In genomic region chr2:112881217-112882000, GRCh38 we compare ENCODE assay signal across 9 cellular contexts. TPM values are rescaled to one million over a fixed set of nuclear protein-coding genes. Genes with fewer than 3 reads are reported as not detected.
DNase-seq lines count a peak whose midpoint lies in the region; ATAC-seq, FAIRE-seq and TF ChIP-seq lines count a peak whose summit lies in the region.
"Had no signal": no experiment of that assay in that cellular context is flagged by ENCODE, and none has a peak within 500 bp of the region (broad histone marks: within the 10 kb centered on the region; RNA-seq: fewer than 3 reads in every experiment).

No MANE protein-coding gene starts in this region.

- peaks cover 41% of the 10 kb centered on the region for H3K4me1 ChIP-seq in astrocyte (ENCODE audit: insufficient read depth, low read length)

- H3K79me2 ChIP-seq in astrocyte (ENCODE audit: insufficient read depth, low read length), result no peaks in the 10 kb centered on the region

- peak overlapping the region; percentile 5 for H3K4me2 ChIP-seq in astrocyte (ENCODE audit: low read length)

- no peak overlapping the region for H3K4me3 ChIP-seq in astrocyte (ENCODE audit: insufficient read depth, low read depth, low read length)

- H3K36me3 Mint-ChIP-seq in astrocyte (ENCODE audit: low read depth, unreplicated experiment), result no peaks in the 10 kb centered on the region

- peaks cover 14% of the 10 kb centered on the region for H3K4me1 Mint-ChIP-seq in astrocyte (ENCODE audit: low read depth, unreplicated experiment)

- H3K36me3 ChIP-seq in astrocyte (ENCODE audit: insufficient read depth, low read length), result no peaks in the 10 kb centered on the region

- peak overlapping the region; percentile 11 for H2AFZ ChIP-seq in astrocyte (ENCODE audit: low read depth, low read length)

- peaks cover 4% of the 10 kb centered on the region for H3K27me3 Mint-ChIP-seq in astrocyte (ENCODE audit: low read depth, unreplicated experiment)

- peak; percentile 78 for FAIRE-seq in astrocyte (lab: Jason Lieb, UNC)

- H3K9ac ChIP-seq in astrocyte (ENCODE audit: low read length), result peak overlapping the region; percentile 53

- TF ChIP-seq CTCF in astrocyte (IDR thresholded peaks at IDR 0.05; ENCODE audit: insufficient read depth, low read depth, low read length), result no peak

- no peaks in the 10 kb centered on the region for H3K27me3 ChIP-seq in astrocyte (ENCODE audit: insufficient read depth, low read length)

- ATAC-seq in activated CD4-positive, CD25-positive, alpha-beta regulatory T cell treated with anti-CD3 and anti-CD28 coated beads, Interleukin-2, amount 50 U/mL, for 24 hours, result peak; percentile 72 to 76
- peak; percentile 61 for ATAC-seq in GM21619 (IDR thresholded peaks at IDR 0.05; ENCODE audit: unreplicated experiment)

- no peak for DNase-seq in activated CD4-positive, CD25-positive, alpha-beta regulatory T cell treated with anti-CD3 and anti-CD28 coated beads, Interleukin-2, amount 50 U/mL, for 72 hours
- DNase-seq in LHCN-M2 (ENCODE audit: low read depth) (peak; percentile 88), astrocyte (ENCODE audit: low read depth) (peak; percentile 94), non-pigmented ciliary epithelial cell (ENCODE audit: low read depth) (peak; percentile 81), D341Med (ENCODE audit: low spot score) (no peak), LoVo (ENCODE audit: low spot score) (no peak)

- H3K4me3 Mint-ChIP-seq in astrocyte (ENCODE audit: unreplicated experiment), result no peak overlapping the region

- no peaks in the 10 kb centered on the region for H3K9me3 ChIP-seq in astrocyte (ENCODE audit: insufficient read depth, low read depth, low read length)

- no peak overlapping the region for H3K27ac Mint-ChIP-seq in astrocyte (ENCODE audit: unreplicated experiment)

- peaks cover 2% of the 10 kb centered on the region for H3K9me3 Mint-ChIP-seq in astrocyte (ENCODE audit: unreplicated experiment)

- H3K27ac ChIP-seq in astrocyte (ENCODE audit: low read depth, low read length), result peak overlapping the region; percentile 91
- H3K27ac ChIP-seq: C4-2B had no signal

- H4K20me1 ChIP-seq in astrocyte (ENCODE audit: insufficient read depth, low read length), result no peaks in the 10 kb centered on the region

RNA-seq across cellular contexts. Expression of gene IL37, which starts 29.6 kb away (rescaled TPM):
- total RNA-seq in LHCN-M2 (2014; rRNA removed), result 0.75 TPM in 1 of 2 replicates, not detected in the other
- polyA plus RNA-seq in LHCN-M2 (2012), result 0.11 TPM
- total RNA-seq in astrocyte, result not detected in 2 replicates

RNA-seq across cellular contexts. Expression of gene IL1B, which starts 44.8 kb away (rescaled TPM):
- total RNA-seq in LHCN-M2 (2014; rRNA removed) (0.06 and 0.86 TPM in 2 replicates), astrocyte (not detected in 2 replicates)
- polyA plus RNA-seq in LHCN-M2 (2012), result 0.30 TPM

Comparison
In these comparisons a context has a peak if more than half of its experiments do, and no peak if none do; other contexts are left out.
1. DNase-seq: peak in LHCN-M2 (single experiment), astrocyte (single experiment) and non-pigmented ciliary epithelial cell (single experiment); none in activated CD4-positive, CD25-positive, alpha-beta regulatory T cell treated with anti-CD3 and anti-CD28 coated beads, Interleukin-2, amount 50 U/mL, for 72 hours (single experiment), D341Med (single experiment) and LoVo (single experiment).